In the genomic region with DNA sequence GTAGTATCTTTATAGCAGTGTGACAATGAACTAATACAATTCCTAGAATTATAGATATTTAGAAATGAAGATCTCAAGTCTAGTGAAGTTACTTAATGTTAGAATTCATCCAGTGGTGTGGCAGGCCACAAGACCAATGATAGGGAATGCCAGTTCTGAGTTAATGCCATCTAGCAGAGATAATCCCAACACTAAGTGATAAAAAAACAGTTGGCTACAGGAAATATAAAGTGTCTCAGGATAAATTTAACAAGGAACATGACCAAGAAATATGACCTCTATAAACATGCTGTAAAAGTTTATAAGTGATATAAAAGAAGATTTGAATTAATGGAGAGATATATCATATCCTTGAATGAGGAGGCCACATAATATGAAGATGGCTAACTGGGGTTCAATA, we compare ENCODE assay signal across 36 cellular contexts.
"Had no signal": no experiment of that assay in that cellular context is flagged by ENCODE, and none has a peak within 500 bp of the region (broad histone marks: within the 10 kb centered on the region; RNA-seq: fewer than 3 reads in every experiment).

No MANE protein-coding gene starts in this region.

- H3K4me1 Mint-ChIP-seq: activated naive CD4-positive, alpha-beta T cell treated with anti-CD3 and anti-CD28 coated beads, Interleukin-2, amount 10 ng/mL, durations not matched to agents 7 days and 5 days; activated naive CD4-positive, alpha-beta T cell treated with anti-CD3 and anti-CD28 coated beads, Interleukin-2, amount 50 U/mL, for 24 hours; activated naive CD8-positive, alpha-beta T cell treated with anti-CD3 and anti-CD28 coated beads for 36 hours; activated naive CD8-positive, alpha-beta T cell treated with anti-CD3 and anti-CD28 coated beads, Interleukin-2, amount 10 ng/mL, durations not matched to agents 7 days and 5 days; activated naive CD8-positive, alpha-beta T cell treated with anti-CD3 and anti-CD28 coated beads, Interleukin-2, amount 50 U/mL, for 24 hours; activated T-helper 17 cell treated with anti-CD3 and anti-CD28 coated beads, Interleukin-2, amount 50 U/mL, for 72 hours; brain; central memory CD8-positive, alpha-beta T cell had no signal

- H3K36me3 Mint-ChIP-seq: activated naive CD4-positive, alpha-beta T cell treated with anti-CD3 and anti-CD28 coated beads, Interleukin-2, amount 10 ng/mL, durations not matched to agents 7 days and 5 days; activated naive CD4-positive, alpha-beta T cell treated with anti-CD3 and anti-CD28 coated beads, Interleukin-2, amount 50 U/mL, for 24 hours; activated naive CD8-positive, alpha-beta T cell; activated naive CD8-positive, alpha-beta T cell treated with anti-CD3 and anti-CD28 coated beads for 36 hours; activated naive CD8-positive, alpha-beta T cell treated with anti-CD3 and anti-CD28 coated beads, Interleukin-2, amount 10 ng/mL, durations not matched to agents 7 days and 5 days; brain had no signal

- H3K4me3 Mint-ChIP-seq: activated naive CD4-positive, alpha-beta T cell treated with anti-CD3 and anti-CD28 coated beads for 36 hours; activated naive CD4-positive, alpha-beta T cell treated with anti-CD3 and anti-CD28 coated beads, Interleukin-2, amount 10 ng/mL, durations not matched to agents 7 days and 5 days; activated naive CD4-positive, alpha-beta T cell treated with anti-CD3 and anti-CD28 coated beads, Interleukin-2, amount 50 U/mL, for 24 hours; activated naive CD8-positive, alpha-beta T cell; activated naive CD8-positive, alpha-beta T cell treated with anti-CD3 and anti-CD28 coated beads for 36 hours; activated naive CD8-positive, alpha-beta T cell treated with anti-CD3 and anti-CD28 coated beads, Interleukin-2, amount 10 ng/mL, durations not matched to agents 7 days and 5 days; activated naive CD8-positive, alpha-beta T cell treated with anti-CD3 and anti-CD28 coated beads, Interleukin-2, amount 50 U/mL, for 24 hours; activated T-cell treated with anti-CD3 and anti-CD28 coated beads, Interleukin-2, amount 50 U/mL, for 4 hours; activated T-cell treated with anti-CD3 and anti-CD28 coated beads, Interleukin-2, amount 50 U/mL, for 72 hours; activated T-helper 1 cell treated with anti-CD3 and anti-CD28 coated beads, Interleukin-12 subunit alpha, Interleukin-12 subunit beta, Interleukin-2, Interleukin-4 antibody, amounts not matched to agents 30 ng/mL and 10 ng/mL and 1 ng/mL, durations not matched to agents 14 hours and 24 hours and 36 hours; activated T-helper 17 cell treated with anti-CD3 and anti-CD28 coated beads, Interleukin-2, amount 50 U/mL, for 72 hours; brain; central memory CD8-positive, alpha-beta T cell had no signal

- H3K27me3 ChIP-seq: adrenal gland, ascending aorta, body of pancreas, brain microvascular endothelial cell, breast epithelium, cardiac muscle cell had no signal

- H3K27ac Mint-ChIP-seq: activated naive CD4-positive, alpha-beta T cell treated with anti-CD3 and anti-CD28 coated beads for 36 hours; activated naive CD4-positive, alpha-beta T cell treated with anti-CD3 and anti-CD28 coated beads, Interleukin-2, amount 10 ng/mL, durations not matched to agents 7 days and 5 days; activated naive CD4-positive, alpha-beta T cell treated with anti-CD3 and anti-CD28 coated beads, Interleukin-2, amount 50 U/mL, for 24 hours; activated naive CD4-positive, alpha-beta T cell treated with anti-CD3 and anti-CD28 coated beads, Interleukin-2, amount 50 U/mL, for 72 hours; activated naive CD8-positive, alpha-beta T cell; activated naive CD8-positive, alpha-beta T cell treated with anti-CD3 and anti-CD28 coated beads for 36 hours; activated naive CD8-positive, alpha-beta T cell treated with anti-CD3 and anti-CD28 coated beads, Interleukin-2, amount 10 ng/mL, durations not matched to agents 7 days and 5 days; activated naive CD8-positive, alpha-beta T cell treated with anti-CD3 and anti-CD28 coated beads, Interleukin-2, amount 50 U/mL, for 24 hours; activated T-cell treated with anti-CD3 and anti-CD28 coated beads, Interleukin-2, amount 50 U/mL, for 72 hours; activated T-helper 1 cell treated with anti-CD3 and anti-CD28 coated beads, Interleukin-12 subunit alpha, Interleukin-12 subunit beta, Interleukin-2, Interleukin-4 antibody, amounts not matched to agents 30 ng/mL and 10 ng/mL and 1 ng/mL, durations not matched to agents 14 hours and 24 hours and 36 hours; activated T-helper 17 cell treated with anti-CD3 and anti-CD28 coated beads, Interleukin-2, amount 50 U/mL, for 72 hours; activated T-helper 2 cell treated with anti-CD3 and anti-CD28 coated beads, Interferon-gamma antibody, Interleukin-2, Interleukin-4, amounts not matched to agents 10 μg/mL and 5 μg/mL and 100 μg/mL, durations not matched to agents 14 hours and 24 hours and 36 hours; brain had no signal

- H3K4me3 ChIP-seq: adrenal gland, ascending aorta, body of pancreas, breast epithelium, cardiac muscle cell had no signal

- H3K9me3 ChIP-seq: adrenal gland, ascending aorta, body of pancreas, breast epithelium had no signal

- H3K27ac ChIP-seq: adrenal gland, ascending aorta, body of pancreas, brain microvascular endothelial cell, breast epithelium, cardiac muscle cell had no signal

- H3K27me3 Mint-ChIP-seq: activated naive CD4-positive, alpha-beta T cell treated with anti-CD3 and anti-CD28 coated beads, Interleukin-2, amount 10 ng/mL, durations not matched to agents 7 days and 5 days; activated naive CD4-positive, alpha-beta T cell treated with anti-CD3 and anti-CD28 coated beads, Interleukin-2, amount 50 U/mL, for 24 hours; activated naive CD8-positive, alpha-beta T cell; activated naive CD8-positive, alpha-beta T cell treated with anti-CD3 and anti-CD28 coated beads for 36 hours; activated naive CD8-positive, alpha-beta T cell treated with anti-CD3 and anti-CD28 coated beads, Interleukin-2, amount 10 ng/mL, durations not matched to agents 7 days and 5 days; activated naive CD8-positive, alpha-beta T cell treated with anti-CD3 and anti-CD28 coated beads, Interleukin-2, amount 50 U/mL, for 24 hours; activated T-helper 17 cell treated with anti-CD3 and anti-CD28 coated beads, Interleukin-2, amount 50 U/mL, for 72 hours; brain; central memory CD8-positive, alpha-beta T cell had no signal

- H3K36me3 ChIP-seq: adrenal gland, ascending aorta, brain microvascular endothelial cell, breast epithelium, cardiac muscle cell had no signal

- DNase-seq: activated effector memory CD4-positive, alpha-beta T cell treated with anti-CD3 and anti-CD28 coated beads, Interleukin-2, amount 50 U/mL, for 16 hours; activated effector memory CD4-positive, alpha-beta T cell treated with Interleukin-2 at 50 U/mL for 16 hours; activated gamma-delta T cell; activated gamma-delta T cell treated with Interleukin-2 at 50 U/mL for 16 hours; activated naive CD4-positive, alpha-beta T cell; activated naive CD4-positive, alpha-beta T cell treated with anti-CD3 and anti-CD28 coated beads for 36 hours; activated naive CD4-positive, alpha-beta T cell treated with anti-CD3 and anti-CD28 coated beads, Interleukin-2, amount 10 ng/mL, durations not matched to agents 7 days and 5 days; activated naive CD4-positive, alpha-beta T cell treated with anti-CD3 and anti-CD28 coated beads, Interleukin-2, amount 50 U/mL, for 16 hours; activated naive CD4-positive, alpha-beta T cell treated with Interleukin-2 at 50 U/mL for 16 hours; activated naive CD8-positive, alpha-beta T cell treated with anti-CD3 and anti-CD28 coated beads for 36 hours; activated naive CD8-positive, alpha-beta T cell treated with anti-CD3 and anti-CD28 coated beads, Interleukin-2, amount 10 ng/mL, durations not matched to agents 7 days and 5 days; activated naive CD8-positive, alpha-beta T cell treated with anti-CD3 and anti-CD28 coated beads, Interleukin-2, amount 50 U/mL, for 24 hours; activated T-cell treated with anti-CD3 and anti-CD28 coated beads, Interleukin-2, amount 50 U/mL, for 4 hours; activated T-cell treated with anti-CD3 and anti-CD28 coated beads, Interleukin-2, amount 50 U/mL, for 48 hours; activated T-cell treated with anti-CD3 and anti-CD28 coated beads, Interleukin-2, amount 50 U/mL, for 72 hours; adrenal gland; amniotic stem cell; amygdala; anterior cingulate cortex; aorta; body of pancreas; brain microvascular endothelial cell; caudate nucleus; central memory CD4-positive, alpha-beta T cell; cerebellar nuclear complex had no signal

- ATAC-seq: activated naive CD4-positive, alpha-beta T cell treated with anti-CD3 and anti-CD28 coated beads, Interleukin-2, amount 50 U/mL, for 72 hours; activated naive CD8-positive, alpha-beta T cell treated with anti-CD3 and anti-CD28 coated beads, Interleukin-2, amount 50 U/mL, for 24 hours; activated T-cell treated with anti-CD3 and anti-CD28 coated beads, Interleukin-2, amount 50 U/mL, for 4 hours; activated T-cell treated with anti-CD3 and anti-CD28 coated beads, Interleukin-2, amount 50 U/mL, for 72 hours; activated T-helper 17 cell treated with anti-CD3 and anti-CD28 coated beads, Interleukin-2, amount 50 U/mL, for 72 hours; body of pancreas had no signal

- H3K4me1 ChIP-seq: adrenal gland, ascending aorta, body of pancreas, breast epithelium had no signal
